16 cellular contexts compared by ENCODE assay signal in genomic region chr7:30349170-30349569, GRCh38.
A peak's percentile ranks its signal among the peaks of the same experiment; 100 is the strongest.
DNase-seq lines count a peak whose midpoint lies in the region; ATAC-seq and TF ChIP-seq lines count a peak whose summit lies in the region.
"Had no signal": no experiment of that assay in that cellular context is flagged by ENCODE, and none has a peak within 500 bp of the region (broad histone marks: within the 10 kb centered on the region; RNA-seq: fewer than 3 reads in every experiment).

No MANE protein-coding gene starts in this region.

- TF ChIP-seq CTCF in DND-41 (IDR thresholded peaks at IDR 0.05; ENCODE audit: borderline replicate concordance, extremely low read depth, low read length, poor library complexity, severe bottlenecking): no peak
- no peak for TF ChIP-seq CTCF in KMS-11 (conservative IDR thresholded peaks at IDR 0.05; ENCODE audit: low read depth, low read length)
- no peak for TF ChIP-seq CTCF in osteocyte (IDR thresholded peaks at IDR 0.05)

- H3K4me1 ChIP-seq in DND-41 (ENCODE audit: insufficient read depth, low read length) (peaks cover 29% of the 10 kb centered on the region), KMS-11 (ENCODE audit: low read depth, poor library complexity, severe bottlenecking) (peaks cover 89% of the 10 kb centered on the region)

- H4K20me1 ChIP-seq in DND-41 (ENCODE audit: insufficient read depth, low read length) (peaks cover 38% of the 10 kb centered on the region; the same call in 1 of the 2 replicates), KMS-11 (ENCODE audit: insufficient read depth) (no peaks in the 10 kb centered on the region)

- H2AFZ ChIP-seq in DND-41 (ENCODE audit: low read depth, low read length) (no peak overlapping the region), KMS-11 (ENCODE audit: low read depth) (no peak overlapping the region)

- H3K4me3 ChIP-seq in DND-41 (ENCODE audit: low read depth in 1 of 2, low read length in 2 of 2): no peak overlapping the region
- no peak overlapping the region for H3K4me3 ChIP-seq in KMS-11 (IDR thresholded peaks at IDR 0.05; ENCODE audit: insufficient read depth, low read depth, low read length)
- H3K4me3 ChIP-seq: right lobe of liver, SJSA1 had no signal

- H3K9ac ChIP-seq in DND-41 (ENCODE audit: low read depth, low read length) (no peak overlapping the region), KMS-11 (peak overlapping the region; percentile 53)

- H3K36me3 Mint-ChIP-seq in activated CD4-positive, alpha-beta memory T cell treated with anti-CD3 and anti-CD28 coated beads, Interleukin-2, amount 10 ng/mL, durations not matched to agents 7 days and 5 days (ENCODE audit: low read depth): peaks cover 2% of the 10 kb centered on the region
- H3K36me3 Mint-ChIP-seq in osteocyte (ENCODE audit: unreplicated experiment): peaks cover 5% of the 10 kb centered on the region

- peak overlapping the region; percentile 95 for H3K27ac Mint-ChIP-seq in activated CD4-positive, alpha-beta memory T cell treated with anti-CD3 and anti-CD28 coated beads, Interleukin-2, amount 10 ng/mL, durations not matched to agents 7 days and 5 days
- peak overlapping the region; percentile 70 for H3K27ac Mint-ChIP-seq in osteocyte (ENCODE audit: unreplicated experiment)

- H3K27ac ChIP-seq in DND-41 (ENCODE audit: low read length) (no peak overlapping the region; the same call in 1 of the 2 replicates), KMS-11 (peak overlapping the region; percentile 89)

- POLR2A ChIA-PET in activated CD4-positive, alpha-beta memory T cell treated with anti-CD3 and anti-CD28 coated beads, Interleukin-2, amount 10 ng/mL, durations not matched to agents 7 days and 5 days (lab: Charles Lee): interaction anchor here (0.6 to 4.9 kb wide), 13 partner anchors 12 to 245 kb away, joined by 3 to 83 read pairs (median 7); partner anchors contain the start of genes GGCT, NOD1 and ZNRF2

- intact Hi-C loops in left ventricle myocardium superior (cut with micrococcal nuclease): no loop called here

- H3K4me3 Mint-ChIP-seq in activated CD4-positive, alpha-beta memory T cell treated with anti-CD3 and anti-CD28 coated beads, Interleukin-2, amount 10 ng/mL, durations not matched to agents 7 days and 5 days: no peak overlapping the region
- no peak overlapping the region for H3K4me3 Mint-ChIP-seq in osteocyte (ENCODE audit: unreplicated experiment)

- H3K9me3 Mint-ChIP-seq in activated CD4-positive, alpha-beta memory T cell treated with anti-CD3 and anti-CD28 coated beads, Interleukin-2, amount 10 ng/mL, durations not matched to agents 7 days and 5 days: no peaks in the 10 kb centered on the region
- H3K9me3 Mint-ChIP-seq in osteocyte (ENCODE audit: unreplicated experiment): no peaks in the 10 kb centered on the region

- peaks cover 58% of the 10 kb centered on the region for H3K4me1 Mint-ChIP-seq in activated CD4-positive, alpha-beta memory T cell treated with anti-CD3 and anti-CD28 coated beads, Interleukin-2, amount 10 ng/mL, durations not matched to agents 7 days and 5 days
- peaks cover 29% of the 10 kb centered on the region for H3K4me1 Mint-ChIP-seq in osteocyte (ENCODE audit: unreplicated experiment)

- ATAC-seq in DND-41 (ENCODE audit: insufficient read depth, low read depth) (no peak), GM19467 (IDR thresholded peaks at IDR 0.05; ENCODE audit: unreplicated experiment) (no peak), left ventricle myocardium superior (no peak), GM19035 (IDR thresholded peaks at IDR 0.05; ENCODE audit: unreplicated experiment) (no peak)
- ATAC-seq: HepG2 had no signal

- H3K27me3 Mint-ChIP-seq in activated CD4-positive, alpha-beta memory T cell treated with anti-CD3 and anti-CD28 coated beads, Interleukin-2, amount 10 ng/mL, durations not matched to agents 7 days and 5 days: no peaks in the 10 kb centered on the region
- peaks cover 12% of the 10 kb centered on the region for H3K27me3 Mint-ChIP-seq in osteocyte (ENCODE audit: unreplicated experiment)

- H3K27me3 ChIP-seq in DND-41 (ENCODE audit: insufficient read depth, low read length, poor library complexity) (no peaks in the 10 kb centered on the region), KMS-11 (ENCODE audit: insufficient read depth, low read depth) (no peaks in the 10 kb centered on the region)
- H3K27me3 ChIP-seq: right lobe of liver, SJSA1 had no signal

- 0 out of 2 replicates have a peak overlapping the region, but pooled peaks have one; percentile 61 for H3K4me2 ChIP-seq in DND-41 (ENCODE audit: insufficient read depth, low read length)
- H3K4me2 ChIP-seq in KMS-11: peak overlapping the region; percentile 88

- CTCF ChIA-PET in activated CD4-positive, alpha-beta memory T cell treated with anti-CD3 and anti-CD28 coated beads, Interleukin-2, amount 10 ng/mL, durations not matched to agents 7 days and 5 days (lab: Charles Lee): interaction anchor here (0.6 to 2.7 kb wide), 6 partner anchors 27 to 217 kb away, joined by 3 to 11 read pairs (median 6); partner anchors contain the start of gene ZNRF2

- no peaks in the 10 kb centered on the region for H3K9me3 ChIP-seq in DND-41 (ENCODE audit: insufficient read depth, low read length, severe bottlenecking)
- H3K9me3 ChIP-seq: right lobe of liver, SJSA1 had no signal

- peaks cover 99% of the 10 kb centered on the region for H3K79me2 ChIP-seq in DND-41 (ENCODE audit: insufficient read depth, low read length)
- peaks cover 97% of the 10 kb centered on the region for H3K79me2 ChIP-seq in KMS-11 (ENCODE audit: insufficient read depth, low read depth)

- no peaks in the 10 kb centered on the region for H3K36me3 ChIP-seq in DND-41 (ENCODE audit: insufficient read depth, low read length)
- no peaks in the 10 kb centered on the region for H3K36me3 ChIP-seq in KMS-11 (ENCODE audit: insufficient read depth)
- H3K36me3 ChIP-seq: right lobe of liver, SJSA1 had no signal

- DNase-seq in DND-41: no peak
- DNase-seq in activated CD4-positive, alpha-beta memory T cell treated with anti-CD3 and anti-CD28 coated beads, Interleukin-2, amount 10 ng/mL, durations not matched to agents 7 days and 5 days: no peak
- no peak for DNase-seq in osteocyte (ENCODE audit: extremely low spot score, unreplicated experiment)
- no peak for DNase-seq in left ventricle myocardium superior
- DNase-seq in putamen (ENCODE audit: low spot score): no peak
- DNase-seq: activated CD4-positive, alpha-beta T cell treated with anti-CD3 and anti-CD28 coated beads for 1 hour; anterior cingulate cortex; islet precursor cell; NCI-H1436 treated with DMSO at 0.1 percent for 48 hours; NCI-H748 treated with DMSO at 0.1 percent for 48 hours; right lobe of liver had no signal
